ENCODE assay signal across 37 cellular contexts in the genomic region with DNA sequence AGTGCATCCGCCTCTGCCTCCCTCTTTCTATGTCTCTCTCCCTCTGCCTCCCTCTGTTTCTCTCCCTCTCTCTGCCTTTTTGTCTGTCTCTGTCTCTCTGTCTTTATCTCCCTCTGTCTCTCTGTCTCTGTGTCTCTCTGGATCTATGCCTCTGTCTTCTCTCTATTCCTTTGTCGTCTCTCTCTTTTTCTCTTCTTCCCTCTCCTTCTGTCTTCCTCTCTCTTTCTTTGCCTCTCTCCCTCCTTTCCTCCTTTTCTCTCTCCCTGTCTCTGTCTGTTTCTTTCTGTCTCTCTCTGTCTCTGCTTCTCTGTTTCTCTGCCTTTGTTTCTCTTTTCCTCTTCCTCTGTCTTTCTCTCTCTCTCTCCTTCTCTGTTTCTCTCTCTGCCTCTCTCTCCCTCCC.
"Had no signal": no experiment of that assay in that cellular context is flagged by ENCODE, and none has a peak within 500 bp of the region (broad histone marks: within the 10 kb centered on the region; RNA-seq: fewer than 3 reads in every experiment).

No MANE protein-coding gene starts in this region.

- H3K4me1 Mint-ChIP-seq: activated B cell treated with CpG ODN at 0.5 μM for 24 hours; activated naive CD4-positive, alpha-beta T cell treated with anti-CD3 and anti-CD28 coated beads, Interleukin-2, amount 10 ng/mL, durations not matched to agents 7 days and 5 days; activated naive CD4-positive, alpha-beta T cell treated with anti-CD3 and anti-CD28 coated beads, Interleukin-2, amount 50 U/mL, for 24 hours; activated naive CD8-positive, alpha-beta T cell treated with anti-CD3 and anti-CD28 coated beads for 36 hours; activated T-helper 17 cell treated with anti-CD3 and anti-CD28 coated beads, Interleukin-2, amount 50 U/mL, for 72 hours; central memory CD8-positive, alpha-beta T cell had no signal

- DNase-seq: activated B cell treated with CpG ODN at 0.5 μM for 24 hours; activated CD4-positive, alpha-beta memory T cell treated with anti-CD3 and anti-CD28 coated beads for 36 hours; activated CD4-positive, alpha-beta T cell treated with anti-CD3 and anti-CD28 coated beads for 4 hours; activated CD4-positive, alpha-beta T cell treated with anti-CD3 and anti-CD28 coated beads, Interleukin-2, amount 10 ng/mL, durations not matched to agents 24 days and 14 days; activated CD4-positive, alpha-beta T cell treated with anti-CD3 and anti-CD28 coated beads, Interleukin-2, amount 50 U/mL, for 1 hour; activated CD4-positive, alpha-beta T cell treated with anti-CD3 and anti-CD28 coated beads, Interleukin-2, amount 50 U/mL, for 4 hours; activated CD4-positive, CD25-positive, alpha-beta regulatory T cell treated with anti-CD3 and anti-CD28 coated beads, Interleukin-2, amount 50 U/mL, for 72 hours; activated CD8-positive, alpha-beta memory T cell treated with anti-CD3 and anti-CD28 coated beads, Interleukin-2, amount 50 U/mL, for 4 hours; activated CD8-positive, alpha-beta T cell treated with anti-CD3 and anti-CD28 coated beads for 36 hours; activated effector memory CD4-positive, alpha-beta T cell treated with anti-CD3 and anti-CD28 coated beads, Interleukin-2, amount 50 U/mL, for 16 hours; activated gamma-delta T cell treated with Interleukin-2 at 50 U/mL for 16 hours; activated naive CD4-positive, alpha-beta T cell; activated naive CD4-positive, alpha-beta T cell treated with anti-CD3 and anti-CD28 coated beads, Interleukin-2, amount 10 ng/mL, durations not matched to agents 7 days and 5 days; activated naive CD8-positive, alpha-beta T cell treated with anti-CD3 and anti-CD28 coated beads for 36 hours; activated T-cell treated with anti-CD3 and anti-CD28 coated beads for 4 hours; activated T-cell treated with anti-CD3 and anti-CD28 coated beads, Interleukin-2, amount 50 U/mL, for 1 hour; activated T-cell treated with anti-CD3 and anti-CD28 coated beads, Interleukin-2, amount 50 U/mL, for 4 hours; activated T-cell treated with anti-CD3 and anti-CD28 coated beads, Interleukin-2, amount 50 U/mL, for 72 hours; adrenal gland; amniotic stem cell; aorta; caudate nucleus; cerebellar nuclear complex; T-helper 1 cell; T-helper 2 cell; T-helper 9 cell had no signal

- H3K27me3 Mint-ChIP-seq: activated B cell treated with CpG ODN at 0.5 μM for 24 hours; activated CD4-positive, alpha-beta T cell treated with anti-CD3 and anti-CD28 coated beads, Interleukin-2, amount 10 ng/mL, durations not matched to agents 24 days and 14 days; central memory CD8-positive, alpha-beta T cell had no signal

- H3K4me1 ChIP-seq: adrenal gland had no signal

- H3K9me3 Mint-ChIP-seq: activated CD4-positive, alpha-beta memory T cell treated with anti-CD3 and anti-CD28 coated beads for 36 hours; activated CD4-positive, alpha-beta T cell treated with anti-CD3 and anti-CD28 coated beads, Interleukin-2, amount 10 ng/mL, durations not matched to agents 24 days and 14 days; activated CD8-positive, alpha-beta T cell treated with anti-CD3 and anti-CD28 coated beads for 36 hours; activated naive CD4-positive, alpha-beta T cell treated with anti-CD3 and anti-CD28 coated beads, Interleukin-2, amount 50 U/mL, for 24 hours; activated naive CD8-positive, alpha-beta T cell treated with anti-CD3 and anti-CD28 coated beads for 36 hours; activated T-cell treated with anti-CD3 and anti-CD28 coated beads, Interleukin-2, amount 50 U/mL, for 4 hours; activated T-helper 1 cell treated with anti-CD3 and anti-CD28 coated beads, Interleukin-12 subunit alpha, Interleukin-12 subunit beta, Interleukin-2, Interleukin-4 antibody, amounts not matched to agents 30 ng/mL and 10 ng/mL and 1 ng/mL, durations not matched to agents 14 hours and 24 hours and 36 hours; activated T-helper 17 cell treated with anti-CD3 and anti-CD28 coated beads, Interleukin-2, amount 50 U/mL, for 72 hours; T-helper 1 cell treated with Interleukin-12 subunit alpha and Interleukin-12 subunit beta and Interleukin-4 antibody, amounts not matched to agents 30 μg/mL and 1 μg/mL, for 36 hours; T-helper 2 cell treated with Interferon-gamma antibody and Interleukin-4, amounts not matched to agents 5 μg/mL and 100 μg/mL, for 36 hours had no signal

- FAIRE-seq: bronchial epithelial cell, TTC549 had no signal

- H3K27ac Mint-ChIP-seq: activated B cell treated with CpG ODN at 0.5 μM for 24 hours; activated CD4-positive, alpha-beta memory T cell treated with anti-CD3 and anti-CD28 coated beads for 36 hours; activated CD4-positive, alpha-beta T cell treated with anti-CD3 and anti-CD28 coated beads, Interleukin-2, amount 10 ng/mL, durations not matched to agents 24 days and 14 days; activated CD8-positive, alpha-beta T cell treated with anti-CD3 and anti-CD28 coated beads for 36 hours; activated naive CD4-positive, alpha-beta T cell treated with anti-CD3 and anti-CD28 coated beads, Interleukin-2, amount 50 U/mL, for 24 hours; activated naive CD8-positive, alpha-beta T cell treated with anti-CD3 and anti-CD28 coated beads for 36 hours; activated T-cell treated with anti-CD3 and anti-CD28 coated beads, Interleukin-2, amount 50 U/mL, for 72 hours; activated T-helper 1 cell treated with anti-CD3 and anti-CD28 coated beads, Interleukin-12 subunit alpha, Interleukin-12 subunit beta, Interleukin-2, Interleukin-4 antibody, amounts not matched to agents 30 ng/mL and 10 ng/mL and 1 ng/mL, durations not matched to agents 14 hours and 24 hours and 36 hours; activated T-helper 17 cell treated with anti-CD3 and anti-CD28 coated beads, Interleukin-2, amount 50 U/mL, for 72 hours; T-helper 1 cell treated with Interleukin-12 subunit alpha and Interleukin-12 subunit beta and Interleukin-4 antibody, amounts not matched to agents 30 μg/mL and 1 μg/mL, for 36 hours; T-helper 2 cell treated with Interferon-gamma antibody and Interleukin-4, amounts not matched to agents 5 μg/mL and 100 μg/mL, for 36 hours had no signal

- H3K9me3 ChIP-seq: adrenal gland had no signal

- H3K36me3 ChIP-seq: adrenal gland, cardiac muscle cell had no signal

- H3K4me3 ChIP-seq: adrenal gland, cardiac muscle cell had no signal

- H3K27me3 ChIP-seq: cardiac muscle cell had no signal

- H3K27ac ChIP-seq: adrenal gland, cardiac muscle cell, VCaP had no signal

- ATAC-seq: activated CD8-positive, alpha-beta T cell treated with anti-CD3 and anti-CD28 coated beads for 36 hours; activated T-cell treated with anti-CD3 and anti-CD28 coated beads, Interleukin-2, amount 50 U/mL, for 4 hours; activated T-cell treated with anti-CD3 and anti-CD28 coated beads, Interleukin-2, amount 50 U/mL, for 72 hours; activated T-helper 17 cell treated with anti-CD3 and anti-CD28 coated beads, Interleukin-2, amount 50 U/mL, for 72 hours had no signal

- H3K36me3 Mint-ChIP-seq: activated CD4-positive, alpha-beta memory T cell treated with anti-CD3 and anti-CD28 coated beads for 36 hours; activated naive CD4-positive, alpha-beta T cell treated with anti-CD3 and anti-CD28 coated beads, Interleukin-2, amount 10 ng/mL, durations not matched to agents 7 days and 5 days; activated naive CD4-positive, alpha-beta T cell treated with anti-CD3 and anti-CD28 coated beads, Interleukin-2, amount 50 U/mL, for 24 hours; activated naive CD8-positive, alpha-beta T cell treated with anti-CD3 and anti-CD28 coated beads for 36 hours; brain had no signal

- H3K4me3 Mint-ChIP-seq: activated B cell treated with CpG ODN at 0.5 μM for 24 hours; activated CD4-positive, alpha-beta memory T cell treated with anti-CD3 and anti-CD28 coated beads for 36 hours; activated CD4-positive, alpha-beta T cell treated with anti-CD3 and anti-CD28 coated beads, Interleukin-2, amount 10 ng/mL, durations not matched to agents 24 days and 14 days; activated CD8-positive, alpha-beta T cell treated with anti-CD3 and anti-CD28 coated beads for 36 hours; activated naive CD4-positive, alpha-beta T cell treated with anti-CD3 and anti-CD28 coated beads, Interleukin-2, amount 10 ng/mL, durations not matched to agents 7 days and 5 days; activated naive CD4-positive, alpha-beta T cell treated with anti-CD3 and anti-CD28 coated beads, Interleukin-2, amount 50 U/mL, for 24 hours; activated naive CD8-positive, alpha-beta T cell treated with anti-CD3 and anti-CD28 coated beads for 36 hours; activated T-cell treated with anti-CD3 and anti-CD28 coated beads, Interleukin-2, amount 50 U/mL, for 4 hours; activated T-cell treated with anti-CD3 and anti-CD28 coated beads, Interleukin-2, amount 50 U/mL, for 72 hours; activated T-helper 1 cell treated with anti-CD3 and anti-CD28 coated beads, Interleukin-12 subunit alpha, Interleukin-12 subunit beta, Interleukin-2, Interleukin-4 antibody, amounts not matched to agents 30 ng/mL and 10 ng/mL and 1 ng/mL, durations not matched to agents 14 hours and 24 hours and 36 hours; activated T-helper 17 cell treated with anti-CD3 and anti-CD28 coated beads, Interleukin-2, amount 50 U/mL, for 72 hours; brain; central memory CD8-positive, alpha-beta T cell; T-helper 1 cell treated with Interleukin-12 subunit alpha and Interleukin-12 subunit beta and Interleukin-4 antibody, amounts not matched to agents 30 μg/mL and 1 μg/mL, for 36 hours; T-helper 2 cell treated with Interferon-gamma antibody and Interleukin-4, amounts not matched to agents 5 μg/mL and 100 μg/mL, for 36 hours had no signal
